In genomic region chr5:144913661-144914060, GRCh38 we compare ENCODE assay signal across 15 cellular contexts.
A peak's percentile ranks its signal among the peaks of the same experiment; 100 is the strongest.
DNase-seq lines count a peak whose midpoint lies in the region; ATAC-seq lines count a peak whose summit lies in the region.
"Had no signal": no experiment of that assay in that cellular context is flagged by ENCODE, and none has a peak within 500 bp of the region (broad histone marks: within the 10 kb centered on the region; RNA-seq: fewer than 3 reads in every experiment).

No MANE protein-coding gene starts in this region.

- CTCF ChIA-PET in activated CD4-positive, alpha-beta T cell treated with anti-CD3 and anti-CD28 coated beads for 36 hours (lab: Charles Lee) = no interaction called here

- no peak overlapping the region for H3K27ac Mint-ChIP-seq in activated CD4-positive, alpha-beta T cell treated with anti-CD3 and anti-CD28 coated beads for 36 hours
- H3K27ac Mint-ChIP-seq: B cell; CD4-positive, alpha-beta T cell; CD8-positive, alpha-beta T cell had no signal

- DNase-seq in NCI-H82 (lab: John Stamatoyannopoulos, UW) (peak; percentile 14), NCI-H82 treated with DMSO at 0.1 percent for 48 hours (lab: John Stamatoyannopoulos, UW; ENCODE audit: unreplicated experiment) (no peak), NCI-H524 (lab: John Stamatoyannopoulos, UW) (peak; percentile 62 to 66), SK-N-DZ (ENCODE audit: low spot score) (peak; percentile 93)
- no peak for DNase-seq in activated CD4-positive, alpha-beta T cell treated with anti-CD3 and anti-CD28 coated beads for 36 hours
- no peak for DNase-seq in activated effector memory CD4-positive, alpha-beta T cell treated with anti-CD3 and anti-CD28 coated beads, Interleukin-2, amount 50 U/mL, for 16 hours
- DNase-seq: AML-193; Caco-2; Calu3; CD4-positive, alpha-beta T cell; CD8-positive, alpha-beta T cell; DMS79 treated with DMSO at 0.1 percent for 48 hours; GF-D8 had no signal

- H3K4me3 Mint-ChIP-seq in activated CD4-positive, alpha-beta T cell treated with anti-CD3 and anti-CD28 coated beads for 36 hours = no peak overlapping the region
- H3K4me3 Mint-ChIP-seq: B cell; CD4-positive, alpha-beta T cell; CD8-positive, alpha-beta T cell had no signal

- intact Hi-C loops in activated CD4-positive, alpha-beta T cell treated with anti-CD3 and anti-CD28 coated beads for 36 hours (cut with DNase I, micrococcal nuclease) = no loop called here

- H3K4me1 Mint-ChIP-seq in activated CD4-positive, alpha-beta T cell treated with anti-CD3 and anti-CD28 coated beads for 36 hours = no peaks in the 10 kb centered on the region
- H3K4me1 Mint-ChIP-seq: B cell had no signal

- no peak for ATAC-seq in activated CD4-positive, alpha-beta T cell treated with anti-CD3 and anti-CD28 coated beads for 36 hours
- ATAC-seq: A549; CD8-positive, alpha-beta T cell had no signal

- peaks cover 3% of the 10 kb centered on the region for H3K9me3 Mint-ChIP-seq in activated CD4-positive, alpha-beta T cell treated with anti-CD3 and anti-CD28 coated beads for 36 hours (ENCODE audit: low read depth)

- POLR2A ChIA-PET in activated CD4-positive, alpha-beta T cell treated with anti-CD3 and anti-CD28 coated beads for 36 hours (lab: Charles Lee) = no interaction called here

- H3K27me3 Mint-ChIP-seq in activated CD4-positive, alpha-beta T cell treated with anti-CD3 and anti-CD28 coated beads for 36 hours = no peaks in the 10 kb centered on the region
- H3K27me3 Mint-ChIP-seq: B cell; CD4-positive, alpha-beta T cell had no signal

- no peaks in the 10 kb centered on the region for H3K36me3 Mint-ChIP-seq in activated CD4-positive, alpha-beta T cell treated with anti-CD3 and anti-CD28 coated beads for 36 hours (ENCODE audit: low read depth)
- H3K36me3 Mint-ChIP-seq: CD8-positive, alpha-beta T cell had no signal

Comparison
In these comparisons a context has a peak if more than half of its experiments do, and no peak if none do; other contexts are left out.
1. DNase-seq: peak in NCI-H82 (single experiment), NCI-H524 (2 of 2) and SK-N-DZ (single experiment); none in NCI-H82 treated with DMSO at 0.1 percent for 48 hours (single experiment), activated CD4-positive, alpha-beta T cell treated with anti-CD3 and anti-CD28 coated beads for 36 hours (single experiment) and activated effector memory CD4-positive, alpha-beta T cell treated with anti-CD3 and anti-CD28 coated beads, Interleukin-2, amount 50 U/mL, for 16 hours (single experiment).